17 cellular contexts compared by ENCODE assay signal in genomic region chr2:235826791-235827190, GRCh38.
DNase-seq lines count a peak whose midpoint lies in the region; ATAC-seq, FAIRE-seq and TF ChIP-seq lines count a peak whose summit lies in the region.
"Had no signal": no experiment of that assay in that cellular context is flagged by ENCODE, and none has a peak within 500 bp of the region (broad histone marks: within the 10 kb centered on the region; RNA-seq: fewer than 3 reads in every experiment).

No MANE protein-coding gene starts in this region.

- WGBS in right cardiac atrium = 71% methylated on average over 9 of the region's 9 CpGs

- no peak overlapping the region for H3K27ac Mint-ChIP-seq in CD14-positive monocyte
- H3K27ac Mint-ChIP-seq: CD8-positive, alpha-beta T cell had no signal

- FAIRE-seq in urothelium cell line (lab: Jason Lieb, UNC) = no peak
- FAIRE-seq: A549, D721Med, G401.6, GM12891, GM19239 had no signal

- no peaks in the 10 kb centered on the region for H3K4me1 Mint-ChIP-seq in CD14-positive monocyte

- ATAC-seq in RWPE2 (ENCODE audit: low read depth) = no peak
- ATAC-seq in right cardiac atrium = no peak
- ATAC-seq: CD8-positive, alpha-beta T cell had no signal

- H3K36me3 Mint-ChIP-seq in CD14-positive monocyte = no peaks in the 10 kb centered on the region
- H3K36me3 Mint-ChIP-seq: CD8-positive, alpha-beta T cell had no signal

- DNase-seq in RWPE2 (ENCODE audit: low spot score) (no peak), islet precursor cell (peak; percentile 31), pulmonary artery endothelial cell (ENCODE audit: low read depth, low spot score) (peak; percentile 7), CD14-positive monocyte (ENCODE audit: low spot score) (no peak), right cardiac atrium (no peak), urothelium cell line (ENCODE audit: low spot score) (no peak)
- DNase-seq: BE2C; CD8-positive, alpha-beta T cell; COR-L47; DMS153; DMS79 treated with DMSO at 0.1 percent for 48 hours had no signal

- H3K27me3 ChIP-seq in RWPE2 (ENCODE audit: insufficient read depth, poor library complexity, severe bottlenecking) (no peaks in the 10 kb centered on the region), right cardiac atrium (ENCODE audit: control insufficient read depth, insufficient read depth) (no peaks in the 10 kb centered on the region)
- H3K27me3 ChIP-seq: BE2C had no signal

- H3K36me3 ChIP-seq in RWPE2 (ENCODE audit: low read depth) = peaks cover 3% of the 10 kb centered on the region; the same call in 1 of the 2 replicates
- H3K36me3 ChIP-seq: BE2C had no signal

- H3K9me3 Mint-ChIP-seq in CD14-positive monocyte = peaks cover 0 to 5% (median 4%) of the 10 kb centered on the region in 7 donors
- H3K9me3 Mint-ChIP-seq: CD8-positive, alpha-beta T cell had no signal

- H3K27ac ChIP-seq in RWPE2 (ENCODE audit: poor library complexity, severe bottlenecking) (peak overlapping the region; percentile 57), right cardiac atrium (ENCODE audit: low read length) (no peak overlapping the region)
- H3K27ac ChIP-seq: C4-2B had no signal

- no peak overlapping the region for H3K4me3 Mint-ChIP-seq in CD14-positive monocyte
- H3K4me3 Mint-ChIP-seq: CD8-positive, alpha-beta T cell had no signal

- TF ChIP-seq CTCF in RWPE2 (IDR thresholded peaks at IDR 0.05; ENCODE audit: poor library complexity, severe bottlenecking) = no peak
- no peak for TF ChIP-seq CTCF in CD14-positive monocyte (IDR thresholded peaks at IDR 0.05)

- intact Hi-C loops in CD14-positive monocyte (cut with micrococcal nuclease) = no loop called here
- intact Hi-C loops in right cardiac atrium (cut with DNase I) = no loop called here

- no peaks in the 10 kb centered on the region for H3K9me3 ChIP-seq in RWPE2 (ENCODE audit: severe bottlenecking)
- H3K9me3 ChIP-seq in right cardiac atrium (ENCODE audit: control insufficient read depth, low read length) = no peaks in the 10 kb centered on the region
- H3K9me3 ChIP-seq: A549, BE2C had no signal

- H3K4me1 ChIP-seq in RWPE2 (ENCODE audit: insufficient read depth, poor library complexity, severe bottlenecking) = peaks cover 12% of the 10 kb centered on the region
- H3K4me1 ChIP-seq in right cardiac atrium (ENCODE audit: control insufficient read depth, insufficient read depth, low read length) = no peaks in the 10 kb centered on the region
- H3K4me1 ChIP-seq: BE2C had no signal

- peaks cover 0 to 3% (median 3%) of the 10 kb centered on the region in 3 donors for H3K27me3 Mint-ChIP-seq in CD14-positive monocyte (ENCODE audit: low read depth in 3 of 3)

- H3K4me3 ChIP-seq in RWPE2 (ENCODE audit: severe bottlenecking) (no peak overlapping the region), right cardiac atrium (ENCODE audit: low read length) (no peak overlapping the region)
- H3K4me3 ChIP-seq: A549 had no signal

Comparison
In these comparisons a context has a peak if more than half of its experiments do, and no peak if none do; other contexts are left out.
1. DNase-seq: peak in islet precursor cell (single experiment) and pulmonary artery endothelial cell (single experiment); none in RWPE2 (single experiment), CD14-positive monocyte (single experiment), right cardiac atrium (0 of 3) and urothelium cell line (single experiment).